1 cellular context compared by ENCODE assay signal in genomic region chr17:27320222-27320560, GRCh38.
TF ChIP-seq lines count a peak whose summit lies in the region.

No MANE protein-coding gene starts in this region.

TF ChIP-seq in WTC11, 78 proteins besides CTCF, POLR2A, EP300 and RAD21 (continued from another document):
- TF ChIP-seq NR2C2 (CRISPR knock-in tag; IDR thresholded peaks at IDR 0.05) (no peak), GABPB1 (CRISPR knock-in tag; IDR thresholded peaks at IDR 0.05) (no peak), SOX15 (CRISPR knock-in tag; IDR thresholded peaks at IDR 0.05) (no peak)
